Comparison of ENCODE assay signal across 10 cellular contexts in genomic region chr14:97120204-97121120, GRCh38.
DNase-seq lines count a peak whose midpoint lies in the region; ATAC-seq and TF ChIP-seq lines count a peak whose summit lies in the region.
"Had no signal": no experiment of that assay in that cellular context is flagged by ENCODE, and none has a peak within 500 bp of the region (broad histone marks: within the 10 kb centered on the region; RNA-seq: fewer than 3 reads in every experiment).

No MANE protein-coding gene starts in this region.

- H3K4me2 ChIP-seq in BLaER1, result peak overlapping the region; percentile 67
- no peak overlapping the region for H3K4me2 ChIP-seq in GM23338

- no peak overlapping the region for H2AFZ ChIP-seq in GM23338

- H3K4me1 ChIP-seq in BLaER1 (peaks cover 20% of the 10 kb centered on the region), GM23338 (ENCODE audit: insufficient read depth) (no peaks in the 10 kb centered on the region)

- H3K9me3 Mint-ChIP-seq in activated CD4-positive, alpha-beta memory T cell treated with anti-CD3 and anti-CD28 coated beads for 36 hours, result no peaks in the 10 kb centered on the region
- H3K9me3 Mint-ChIP-seq in naive thymus-derived CD8-positive, alpha-beta T cell, result no peaks in the 10 kb centered on the region
- no peaks in the 10 kb centered on the region for H3K9me3 Mint-ChIP-seq in GM23338

- peaks cover 11% of the 10 kb centered on the region; the same call in 1 of the 2 replicates for H3K9me2 ChIP-seq in GM23338 (ENCODE audit: insufficient read depth)

- H3K4me3 ChIP-seq in BLaER1 (no peak overlapping the region), GM23338 (no peak overlapping the region)

- H3K27ac Mint-ChIP-seq in activated CD4-positive, alpha-beta memory T cell treated with anti-CD3 and anti-CD28 coated beads for 36 hours, result peak overlapping the region; percentile 97
- H3K27ac Mint-ChIP-seq in naive thymus-derived CD8-positive, alpha-beta T cell, result peak overlapping the region; percentile 68 to 95 (median 91)
- no peak overlapping the region for H3K27ac Mint-ChIP-seq in GM23338

- peak overlapping the region; percentile 20 for H3K4me3 Mint-ChIP-seq in activated CD4-positive, alpha-beta memory T cell treated with anti-CD3 and anti-CD28 coated beads for 36 hours
- peak overlapping the region; percentile 36 to 82 (median 74) for H3K4me3 Mint-ChIP-seq in naive thymus-derived CD8-positive, alpha-beta T cell
- no peak overlapping the region for H3K4me3 Mint-ChIP-seq in GM23338

- CTCF ChIA-PET in activated CD4-positive, alpha-beta memory T cell treated with anti-CD3 and anti-CD28 coated beads for 36 hours (lab: Charles Lee), result interaction anchor here (0.8 kb wide), 1 partner anchor 64 kb away, joined by 3 read pairs; no protein-coding TSS in a partner anchor

- DNase-seq in activated CD4-positive, alpha-beta memory T cell treated with anti-CD3 and anti-CD28 coated beads for 36 hours, result peak; percentile 82
- DNase-seq in naive thymus-derived CD8-positive, alpha-beta T cell, result peak in 9 of 10 donors; percentile 20 to 81 (median 42)
- DNase-seq in NCI-H446 (lab: John Stamatoyannopoulos, UW) (no peak), GM23338 (ENCODE audit: low spot score) (no peak), germinal center (ENCODE audit: low spot score) (no peak), NCI-H1048 (lab: John Stamatoyannopoulos, UW) (no peak)
- DNase-seq: NCI-H2227 treated with DMSO at 0.1 percent for 48 hours, small intestine had no signal

- H3K27me3 ChIP-seq in BLaER1, result no peaks in the 10 kb centered on the region
- H3K27me3 ChIP-seq in GM23338 (ENCODE audit: insufficient read depth), result no peaks in the 10 kb centered on the region

- peak overlapping the region; percentile 7; the same call in 1 of the 2 replicates for H3K9ac ChIP-seq in BLaER1

- no peaks in the 10 kb centered on the region for H3K79me2 ChIP-seq in GM23338 (replicated peaks; ENCODE audit: insufficient read depth)

- H3K4me1 Mint-ChIP-seq in activated CD4-positive, alpha-beta memory T cell treated with anti-CD3 and anti-CD28 coated beads for 36 hours (ENCODE audit: low read depth), result peaks cover 31% of the 10 kb centered on the region
- peaks cover 16 to 38% (median 27%) of the 10 kb centered on the region in 4 donors for H3K4me1 Mint-ChIP-seq in naive thymus-derived CD8-positive, alpha-beta T cell
- peaks cover 6% of the 10 kb centered on the region; the same call in 2 of the 3 replicates for H3K4me1 Mint-ChIP-seq in GM23338

- H3K9me3 ChIP-seq in BLaER1, result no peaks in the 10 kb centered on the region

- intact Hi-C loops in activated CD4-positive, alpha-beta memory T cell treated with anti-CD3 and anti-CD28 coated beads for 36 hours (cut with micrococcal nuclease), result loop anchor here (2.0 to 10.0 kb wide), 2 partner anchors 56 to 58 kb away; no protein-coding TSS in a partner anchor

- TF ChIP-seq CTCF in GM23338 (conservative IDR thresholded peaks at IDR 0.05; ENCODE audit: low read depth in 2 of 2), result no peak

- H3K27ac ChIP-seq in BLaER1, result peak overlapping the region; percentile 53
- H3K27ac ChIP-seq in GM23338 (ENCODE audit: low read depth), result no peak overlapping the region

- H3K36me3 ChIP-seq in BLaER1, result no peaks in the 10 kb centered on the region
- no peaks in the 10 kb centered on the region for H3K36me3 ChIP-seq in GM23338 (ENCODE audit: insufficient read depth)

- POLR2A ChIA-PET in activated CD4-positive, alpha-beta memory T cell treated with anti-CD3 and anti-CD28 coated beads for 36 hours (lab: Charles Lee), result interaction anchor here (0.8 to 1.0 kb wide), 2 partner anchors 58 to 324 kb away, joined by 3 read pairs; no protein-coding TSS in a partner anchor
- POLR2A ChIA-PET in naive thymus-derived CD8-positive, alpha-beta T cell (lab: Charles Lee), result interaction anchor here (0.6 to 1.0 kb wide), 4 partner anchors 11 to 1015 kb away, joined by 3 read pairs; no protein-coding TSS in a partner anchor

- H3F3A ChIP-seq in GM23338 (replicated peaks; ENCODE audit: low read depth), result no peaks in the 10 kb centered on the region

- H4K20me1 ChIP-seq in BLaER1 (no peaks in the 10 kb centered on the region), GM23338 (replicated peaks; ENCODE audit: insufficient read depth) (no peaks in the 10 kb centered on the region)

- peak; percentile 64 for ATAC-seq in HG02981 (IDR thresholded peaks at IDR 0.05; ENCODE audit: unreplicated experiment)
- ATAC-seq in naive thymus-derived CD8-positive, alpha-beta T cell, result peak; percentile 96 to 97
- no peak for ATAC-seq in GM23338

- H3K27me3 Mint-ChIP-seq in activated CD4-positive, alpha-beta memory T cell treated with anti-CD3 and anti-CD28 coated beads for 36 hours, result no peaks in the 10 kb centered on the region
- peaks cover 0 to 1% (median 0%) of the 10 kb centered on the region in 5 donors for H3K27me3 Mint-ChIP-seq in naive thymus-derived CD8-positive, alpha-beta T cell
- H3K27me3 Mint-ChIP-seq in GM23338 (ENCODE audit: insufficient read depth, low read depth, poor library complexity), result peaks cover 5% of the 10 kb centered on the region

- H3K36me3 Mint-ChIP-seq in activated CD4-positive, alpha-beta memory T cell treated with anti-CD3 and anti-CD28 coated beads for 36 hours, result no peaks in the 10 kb centered on the region
- no peaks in the 10 kb centered on the region for H3K36me3 Mint-ChIP-seq in naive thymus-derived CD8-positive, alpha-beta T cell
- H3K36me3 Mint-ChIP-seq in GM23338 (ENCODE audit: low read depth), result no peaks in the 10 kb centered on the region

TF ChIP-seq in GM23338, 12 proteins besides CTCF, POLR2A, EP300 and RAD21 (continues in another document):
- TF ChIP-seq CREB1 (CRISPR knock-in tag; IDR thresholded peaks at IDR 0.05; ENCODE audit: low read depth) (no peak), ZNF114 (CRISPR knock-in tag; IDR thresholded peaks at IDR 0.05) (no peak), ZNF331 (CRISPR knock-in tag; IDR thresholded peaks at IDR 0.05; ENCODE audit: low read depth) (no peak), ZNF462 (CRISPR knock-in tag; IDR thresholded peaks at IDR 0.05) (no peak), JUNB (IDR thresholded peaks at IDR 0.05; ENCODE audit: unreplicated experiment) (no peak)

Comparison
In these comparisons a context has a peak if more than half of its experiments do, and no peak if none do; other contexts are left out.
1. DNase-seq: peak in activated CD4-positive, alpha-beta memory T cell treated with anti-CD3 and anti-CD28 coated beads for 36 hours (single experiment) and naive thymus-derived CD8-positive, alpha-beta T cell (9 of 10); none in NCI-H446 (0 of 2), GM23338 (single experiment), germinal center (single experiment) and NCI-H1048 (single experiment).